8 cellular contexts compared by ENCODE assay signal in the genomic region with DNA sequence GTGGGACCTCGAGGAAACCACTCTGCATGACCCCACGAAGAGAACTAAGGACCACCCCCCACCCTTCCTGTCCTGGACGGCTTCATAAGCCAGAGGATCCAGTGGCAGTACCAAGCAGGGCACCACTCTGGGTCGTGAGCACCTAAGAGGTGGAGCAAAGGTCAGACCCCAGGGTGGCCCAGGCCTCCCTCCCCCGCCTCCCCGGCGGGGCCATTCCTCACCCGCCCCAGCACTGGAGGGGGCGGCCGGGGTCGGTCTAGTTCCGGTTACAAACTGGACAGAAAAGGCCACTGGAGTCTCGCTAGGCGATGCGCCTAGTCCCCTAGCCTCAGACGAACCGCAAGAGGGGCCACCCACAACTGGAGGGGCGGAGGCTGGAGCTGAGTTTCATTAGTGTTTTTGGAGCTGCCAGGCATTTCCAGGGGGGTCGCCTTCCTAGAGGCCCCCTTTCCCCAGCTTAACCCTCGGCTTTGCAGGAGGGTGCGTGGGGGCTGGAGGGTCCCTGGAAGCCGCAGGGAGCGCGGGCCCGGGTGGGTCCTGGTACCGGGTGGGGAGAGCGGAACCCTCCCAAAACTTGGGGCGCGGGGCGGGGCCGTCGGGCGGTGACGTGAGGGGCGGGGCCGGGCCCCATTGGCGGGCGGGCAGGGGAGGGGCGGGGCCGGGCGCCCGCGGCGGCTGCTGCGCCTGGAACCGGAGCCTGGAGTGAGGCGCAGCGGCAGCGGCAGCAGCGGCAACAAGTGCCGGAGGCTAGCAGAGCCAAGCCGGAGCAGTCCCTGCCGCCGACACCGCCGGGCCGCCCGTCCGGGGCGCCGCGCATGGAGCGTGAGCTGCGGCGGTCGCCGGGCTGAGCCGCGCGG. TPM values are rescaled to one million over a fixed set of nuclear protein-coding genes. Genes with fewer than 3 reads are reported as not detected.
A peak's percentile ranks its signal among the peaks of the same experiment; 100 is the strongest.
DNase-seq lines count a peak whose midpoint lies in the region; ATAC-seq, FAIRE-seq and TF ChIP-seq lines count a peak whose summit lies in the region.

A gene with protein sequence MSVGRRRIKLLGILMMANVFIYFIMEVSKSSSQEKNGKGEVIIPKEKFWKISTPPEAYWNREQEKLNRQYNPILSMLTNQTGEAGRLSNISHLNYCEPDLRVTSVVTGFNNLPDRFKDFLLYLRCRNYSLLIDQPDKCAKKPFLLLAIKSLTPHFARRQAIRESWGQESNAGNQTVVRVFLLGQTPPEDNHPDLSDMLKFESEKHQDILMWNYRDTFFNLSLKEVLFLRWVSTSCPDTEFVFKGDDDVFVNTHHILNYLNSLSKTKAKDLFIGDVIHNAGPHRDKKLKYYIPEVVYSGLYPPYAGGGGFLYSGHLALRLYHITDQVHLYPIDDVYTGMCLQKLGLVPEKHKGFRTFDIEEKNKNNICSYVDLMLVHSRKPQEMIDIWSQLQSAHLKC (plus strand): TSS at position 695 of the 857 bp plus-strand sequence. CDS start 26,106 bp downstream, outside the sequence.

- DNase-seq in GM13976 (ENCODE audit: low spot score) (peak; percentile 94), NCI-H146 (lab: John Stamatoyannopoulos, UW) (peak; percentile 74), breast epithelium (ENCODE audit: low spot score in 2 of 2) (peak; percentile 65 to 84), D721Med (ENCODE audit: insufficient read length, low spot score) (no peak)

- ATAC-seq in HG02571 (IDR thresholded peaks at IDR 0.05; ENCODE audit: unreplicated experiment), result peak; percentile 51

- H3K4me1 ChIP-seq in breast epithelium (no peaks in the 10 kb centered on the region), iPS-20b (ENCODE audit: insufficient read depth, low read length) (peaks cover 17% of the 10 kb centered on the region)

- H3K27me3 ChIP-seq in breast epithelium, result no peaks in the 10 kb centered on the region
- no peaks in the 10 kb centered on the region for H3K27me3 ChIP-seq in iPS-20b (ENCODE audit: insufficient read depth, low read length)

- TF ChIP-seq CTCF in GM13976 (IDR thresholded peaks at IDR 0.05; ENCODE audit: borderline replicate concordance, control extremely low read depth, extremely low read depth, insufficient read depth, missing control alignments) (no peak), WI38 (IDR thresholded peaks at IDR 0.05; ENCODE audit: low read depth, low read length) (no peak), breast epithelium (IDR thresholded peaks at IDR 0.05) (no peak), D721Med (IDR thresholded peaks at IDR 0.05; ENCODE audit: insufficient read depth, missing control alignments) (no peak)

- H3K9me3 ChIP-seq in breast epithelium, result no peaks in the 10 kb centered on the region
- no peaks in the 10 kb centered on the region for H3K9me3 ChIP-seq in iPS-20b (ENCODE audit: insufficient read depth, low read depth, low read length)

- in situ Hi-C loops in GM13976 (cut with MboI; ENCODE audit: low sequenced_read_pairs, unreplicated experiment), result no loop called here

- intact Hi-C loops in breast epithelium (cut with DNase I; ENCODE audit: low total_unique reads), result no loop called here

- H3K36me3 ChIP-seq in breast epithelium (no peaks in the 10 kb centered on the region), iPS-20b (ENCODE audit: insufficient read depth, low read depth, low read length) (no peaks in the 10 kb centered on the region)

- no peak for TF ChIP-seq POLR2A in breast epithelium (IDR thresholded peaks at IDR 0.05)

- no peak for FAIRE-seq in D721Med (lab: Jason Lieb, UNC)

- H3K4me3 ChIP-seq in WI38 (ENCODE audit: low read depth, low read length), result peak within 1 kb of the TSS; percentile 95
- H3K4me3 ChIP-seq in breast epithelium, result peak within 1 kb of the TSS; percentile 73 to 96 (median 95)
- H3K4me3 ChIP-seq in iPS-20b (ENCODE audit: low read length), result peak within 1 kb of the TSS; percentile 89
- peak within 1 kb of the TSS; percentile 64 to 96 (median 87) for H3K4me3 ChIP-seq in skin epidermis

- H3K9ac ChIP-seq in iPS-20b (ENCODE audit: low read depth, low read length), result peak within 1 kb of the TSS; percentile 89

- H3K27ac ChIP-seq in breast epithelium, result peak within 1 kb of the TSS; percentile 97 to 98
- peak within 1 kb of the TSS; percentile 61 for H3K27ac ChIP-seq in iPS-20b (ENCODE audit: low read length)
- peak within 1 kb of the TSS; percentile 74 to 97 (median 95) for H3K27ac ChIP-seq in skin epidermis

RNA-seq across cellular contexts. Expression of the gene that starts here (rescaled TPM):
- total RNA-seq in breast epithelium, result 10 to 100 TPM; 16.3 to 39.5 (median 25.6) TPM
